In the genomic region with DNA sequence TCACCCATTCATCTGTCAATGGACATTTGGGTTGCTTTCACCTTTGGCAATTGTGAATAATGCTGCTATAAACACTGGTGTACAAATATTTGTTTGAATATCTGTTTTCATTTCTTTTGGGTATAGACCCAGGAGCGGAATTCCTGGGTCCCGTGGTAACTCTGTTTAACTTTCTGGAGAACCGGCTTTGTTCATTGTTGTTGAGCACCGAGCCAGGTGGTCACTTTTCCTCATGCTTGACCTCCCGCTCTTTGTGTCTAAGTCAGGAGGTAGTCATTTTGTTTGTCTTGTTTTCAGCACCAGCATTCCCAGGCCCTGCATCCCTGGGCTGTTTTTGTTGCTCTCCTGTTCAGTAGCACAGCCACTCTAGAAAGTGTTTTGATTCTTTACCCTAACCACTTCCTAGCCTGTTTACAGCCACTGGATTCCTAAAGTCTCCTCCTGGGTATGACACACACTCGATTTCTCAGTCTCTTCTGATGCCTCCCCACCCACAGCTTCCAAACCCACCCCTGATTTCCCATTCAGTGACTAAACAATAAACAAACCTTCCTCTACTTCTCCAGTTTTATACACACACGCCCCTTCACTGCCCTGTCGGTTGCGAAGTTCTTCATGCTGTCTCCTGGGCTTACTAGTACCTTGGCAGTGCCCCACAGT, we compare ENCODE assay signal across 25 cellular contexts. TPM values are rescaled to one million over a fixed set of nuclear protein-coding genes. Genes with fewer than 3 reads are reported as not detected.
DNase-seq lines count a peak whose midpoint lies in the region; ATAC-seq, FAIRE-seq and TF ChIP-seq lines count a peak whose summit lies in the region.
"Had no signal": no experiment of that assay in that cellular context is flagged by ENCODE, and none has a peak within 500 bp of the region (broad histone marks: within the 10 kb centered on the region; RNA-seq: fewer than 3 reads in every experiment).

No MANE protein-coding gene starts in this region.

- no peak overlapping the region for H3K4me2 ChIP-seq in astrocyte (ENCODE audit: low read length)
- no peak overlapping the region for H3K4me2 ChIP-seq in GM23338

- 0 out of 2 replicates have a peak, but pooled peaks cover 6% of the 10 kb centered on the region for H3K9me2 ChIP-seq in GM23338 (ENCODE audit: insufficient read depth)

- ATAC-seq in natural killer cell treated with Interleukin-12 subunit alpha and Interleukin-12 subunit beta and Interleukin-15 and Interleukin-18, amount 100 ng/mL, for 72 hours: no peak
- ATAC-seq in natural killer cell (no peak), GM23338 (no peak), GM18498 (IDR thresholded peaks at IDR 0.05; ENCODE audit: unreplicated experiment) (no peak)
- ATAC-seq: activated T-cell treated with anti-CD3 and anti-CD28 coated beads, Interleukin-2, amount 50 U/mL, for 4 hours; left ventricle myocardium superior had no signal

- no peak overlapping the region for H2AFZ ChIP-seq in astrocyte (ENCODE audit: low read depth, low read length)
- H2AFZ ChIP-seq in GM23338: no peak overlapping the region

- H3K9me3 ChIP-seq in astrocyte (ENCODE audit: insufficient read depth, low read depth, low read length) (no peaks in the 10 kb centered on the region), mucosa of stomach (ENCODE audit: control insufficient read depth, low read length) (no peaks in the 10 kb centered on the region)
- H3K9me3 ChIP-seq: uterus had no signal

- no peak overlapping the region for H3K4me3 Mint-ChIP-seq in natural killer cell treated with Interleukin-12 subunit alpha and Interleukin-12 subunit beta and Interleukin-15 and Interleukin-18, amount 100 ng/mL, for 72 hours
- H3K4me3 Mint-ChIP-seq in natural killer cell (no peak overlapping the region), astrocyte (ENCODE audit: unreplicated experiment) (no peak overlapping the region), GM23338 (no peak overlapping the region)
- H3K4me3 Mint-ChIP-seq: activated naive CD4-positive, alpha-beta T cell treated with anti-CD3 and anti-CD28 coated beads, Interleukin-2, amount 10 ng/mL, durations not matched to agents 7 days and 5 days; activated T-cell treated with anti-CD3 and anti-CD28 coated beads, Interleukin-2, amount 50 U/mL, for 4 hours; immature natural killer cell had no signal

- peak overlapping the region in 1 of 2 donors; percentile 76 for H3K27ac Mint-ChIP-seq in natural killer cell treated with Interleukin-12 subunit alpha and Interleukin-12 subunit beta and Interleukin-15 and Interleukin-18, amount 100 ng/mL, for 72 hours
- H3K27ac Mint-ChIP-seq in natural killer cell: no peak overlapping the region
- H3K27ac Mint-ChIP-seq in astrocyte (ENCODE audit: unreplicated experiment): peak overlapping the region; percentile 30
- no peak overlapping the region for H3K27ac Mint-ChIP-seq in GM23338
- H3K27ac Mint-ChIP-seq: activated naive CD4-positive, alpha-beta T cell treated with anti-CD3 and anti-CD28 coated beads, Interleukin-2, amount 10 ng/mL, durations not matched to agents 7 days and 5 days had no signal

- H3K79me2 ChIP-seq in astrocyte (ENCODE audit: insufficient read depth, low read length): no peaks in the 10 kb centered on the region
- H3K79me2 ChIP-seq in GM23338 (replicated peaks; ENCODE audit: insufficient read depth): no peaks in the 10 kb centered on the region

- FAIRE-seq in astrocyte (lab: Jason Lieb, UNC): no peak
- FAIRE-seq: D721Med had no signal

- no peaks in the 10 kb centered on the region for H3K9me3 Mint-ChIP-seq in natural killer cell treated with Interleukin-12 subunit alpha and Interleukin-12 subunit beta and Interleukin-15 and Interleukin-18, amount 100 ng/mL, for 72 hours
- no peaks in the 10 kb centered on the region for H3K9me3 Mint-ChIP-seq in natural killer cell
- peaks cover 7% of the 10 kb centered on the region for H3K9me3 Mint-ChIP-seq in astrocyte (ENCODE audit: unreplicated experiment)
- H3K9me3 Mint-ChIP-seq in GM23338: no peaks in the 10 kb centered on the region
- H3K9me3 Mint-ChIP-seq: activated naive CD4-positive, alpha-beta T cell treated with anti-CD3 and anti-CD28 coated beads, Interleukin-2, amount 10 ng/mL, durations not matched to agents 7 days and 5 days; immature natural killer cell had no signal

- peaks cover 11 to 13% of the 10 kb centered on the region in 2 donors for H3K27me3 Mint-ChIP-seq in natural killer cell treated with Interleukin-12 subunit alpha and Interleukin-12 subunit beta and Interleukin-15 and Interleukin-18, amount 100 ng/mL, for 72 hours
- peaks cover 6 to 11% of the 10 kb centered on the region in 2 donors for H3K27me3 Mint-ChIP-seq in natural killer cell (ENCODE audit: low read depth in 2 of 2)
- peaks cover 10% of the 10 kb centered on the region for H3K27me3 Mint-ChIP-seq in astrocyte (ENCODE audit: low read depth, unreplicated experiment)
- no peaks in the 10 kb centered on the region for H3K27me3 Mint-ChIP-seq in GM23338 (ENCODE audit: insufficient read depth, low read depth, poor library complexity)

- intact Hi-C loops in natural killer cell (cut with micrococcal nuclease): loop anchor here (5.0 kb wide), 1 partner anchor 35 kb away; no protein-coding TSS in a partner anchor

- peak; percentile 37 for DNase-seq in natural killer cell treated with Interleukin-12 subunit alpha and Interleukin-12 subunit beta and Interleukin-15 and Interleukin-18, amount 100 ng/mL, for 72 hours (ENCODE audit: low spot score)
- DNase-seq in natural killer cell (no peak), astrocyte (ENCODE audit: low read depth) (no peak), GM23338 (ENCODE audit: low spot score) (no peak), NCI-H187 treated with DMSO at 0.1 percent for 48 hours (lab: John Stamatoyannopoulos, UW) (no peak)
- DNase-seq in activated CD8-positive, alpha-beta memory T cell treated with anti-CD3 and anti-CD28 coated beads for 24 hours: no peak
- DNase-seq: ACHN; activated naive CD4-positive, alpha-beta T cell treated with anti-CD3 and anti-CD28 coated beads, Interleukin-2, amount 10 ng/mL, durations not matched to agents 7 days and 5 days; activated T-cell treated with anti-CD3 and anti-CD28 coated beads, Interleukin-2, amount 50 U/mL, for 4 hours; central memory CD4-positive, alpha-beta T cell; immature natural killer cell; IMR-90; left ventricle myocardium superior; NCI-H1105 treated with DMSO at 0.1 percent for 48 hours; NCI-H2171 treated with DMSO at 0.1 percent for 48 hours; NCI-H524 treated with DMSO at 0.1 percent for 48 hours; nucleus accumbens; retina; stimulated activated CD4-positive, alpha-beta T cell treated with anti-CD3 and anti-CD28 coated beads, Interleukin-15, amount 100 ng/mL, for 24 hours; uterus had no signal

- H3K27ac ChIP-seq in astrocyte (ENCODE audit: low read depth, low read length) (no peak overlapping the region), GM23338 (ENCODE audit: low read depth) (no peak overlapping the region)
- H3K27ac ChIP-seq: BLaER1 treated with 17β-estradiol and CSF1 and Interleukin-3, amounts not matched to agents 10 nM and 100 nM; epithelial cell of prostate; uterus had no signal

- H3K4me3 ChIP-seq in astrocyte (ENCODE audit: insufficient read depth, low read depth, low read length) (no peak overlapping the region), mucosa of stomach (ENCODE audit: low read length) (no peak overlapping the region), GM23338 (no peak overlapping the region)
- H3K4me3 ChIP-seq: BLaER1 treated with 17β-estradiol and CSF1 and Interleukin-3, amounts not matched to agents 10 nM and 100 nM; uterus had no signal

- H3K4me1 Mint-ChIP-seq in natural killer cell treated with Interleukin-12 subunit alpha and Interleukin-12 subunit beta and Interleukin-15 and Interleukin-18, amount 100 ng/mL, for 72 hours (ENCODE audit: low read depth in 2 of 2): peaks cover 0 to 9% of the 10 kb centered on the region in 2 donors
- H3K4me1 Mint-ChIP-seq in natural killer cell (peaks cover 0 to 6% of the 10 kb centered on the region in 2 donors), astrocyte (ENCODE audit: low read depth, unreplicated experiment) (peaks cover 8% of the 10 kb centered on the region), GM23338 (peaks cover 15% of the 10 kb centered on the region)
- H3K4me1 Mint-ChIP-seq: immature natural killer cell had no signal

- no peaks in the 10 kb centered on the region for H3F3A ChIP-seq in GM23338 (replicated peaks; ENCODE audit: low read depth)

- H4K20me1 ChIP-seq in astrocyte (ENCODE audit: insufficient read depth, low read length): no peaks in the 10 kb centered on the region
- H4K20me1 ChIP-seq in GM23338 (replicated peaks; ENCODE audit: insufficient read depth): no peaks in the 10 kb centered on the region
- H4K20me1 ChIP-seq: BLaER1 treated with 17β-estradiol and CSF1 and Interleukin-3, amounts not matched to agents 10 nM and 100 nM had no signal

- H3K27me3 ChIP-seq in astrocyte (ENCODE audit: insufficient read depth, low read length) (peaks cover 27% of the 10 kb centered on the region), mucosa of stomach (ENCODE audit: control insufficient read depth, insufficient read depth, low read length) (no peaks in the 10 kb centered on the region), GM23338 (ENCODE audit: insufficient read depth) (no peaks in the 10 kb centered on the region)
- H3K27me3 ChIP-seq: BLaER1 treated with 17β-estradiol and CSF1 and Interleukin-3, amounts not matched to agents 10 nM and 100 nM; uterus had no signal

- H3K9ac ChIP-seq in astrocyte (ENCODE audit: low read length) (no peak overlapping the region), mucosa of stomach (ENCODE audit: low read length) (peak overlapping the region; percentile 1)
- H3K9ac ChIP-seq: BLaER1 treated with 17β-estradiol and CSF1 and Interleukin-3, amounts not matched to agents 10 nM and 100 nM had no signal

- H3K4me1 ChIP-seq in astrocyte (ENCODE audit: insufficient read depth, low read length): no peaks in the 10 kb centered on the region
- H3K4me1 ChIP-seq in mucosa of stomach (ENCODE audit: control insufficient read depth, insufficient read depth, low read length): peaks cover 68% of the 10 kb centered on the region
- H3K4me1 ChIP-seq in GM23338 (ENCODE audit: insufficient read depth): 0 out of 2 replicates have a peak, but pooled peaks cover 6% of the 10 kb centered on the region
- H3K4me1 ChIP-seq: uterus had no signal

- TF ChIP-seq CTCF in natural killer cell (IDR thresholded peaks at IDR 0.05) (no peak), astrocyte (IDR thresholded peaks at IDR 0.05; ENCODE audit: insufficient read depth, low read depth, low read length) (no peak), GM23338 (conservative IDR thresholded peaks at IDR 0.05; ENCODE audit: low read depth in 2 of 2) (no peak)

- no peaks in the 10 kb centered on the region for H3K36me3 ChIP-seq in astrocyte (ENCODE audit: insufficient read depth, low read length)
- no peaks in the 10 kb centered on the region for H3K36me3 ChIP-seq in mucosa of stomach (ENCODE audit: control insufficient read depth, insufficient read depth, low read length)
- H3K36me3 ChIP-seq in GM23338 (ENCODE audit: insufficient read depth): no peaks in the 10 kb centered on the region
- H3K36me3 ChIP-seq: BLaER1 treated with 17β-estradiol and CSF1 and Interleukin-3, amounts not matched to agents 10 nM and 100 nM; uterus had no signal

- no peaks in the 10 kb centered on the region for H3K36me3 Mint-ChIP-seq in natural killer cell treated with Interleukin-12 subunit alpha and Interleukin-12 subunit beta and Interleukin-15 and Interleukin-18, amount 100 ng/mL, for 72 hours
- H3K36me3 Mint-ChIP-seq in natural killer cell (no peaks in the 10 kb centered on the region), astrocyte (ENCODE audit: low read depth, unreplicated experiment) (no peaks in the 10 kb centered on the region), GM23338 (ENCODE audit: low read depth) (no peaks in the 10 kb centered on the region)
- H3K36me3 Mint-ChIP-seq: activated naive CD4-positive, alpha-beta T cell treated with anti-CD3 and anti-CD28 coated beads, Interleukin-2, amount 10 ng/mL, durations not matched to agents 7 days and 5 days; immature natural killer cell had no signal

RNA-seq across cellular contexts. Expression of a gene that starts 37.9 kb away (rescaled TPM):
- 10 to 100 TPM; 14.1 to 20.6 TPM for total RNA-seq in natural killer cell treated with Interleukin-12 subunit alpha and Interleukin-12 subunit beta and Interleukin-15 and Interleukin-18, amount 100 ng/mL, for 72 hours
- total RNA-seq in natural killer cell: 1 to 10 TPM in 1 of 3 donors, under 1 TPM in 1, not detected in 1; 0.93 to 4.2 TPM
- total RNA-seq in astrocyte: 3.6 and 4.6 TPM in 2 replicates
- total RNA-seq in GM23338 (2014; rRNA removed; shearing (Covaris generic)): 15.8 and 31.3 TPM in 2 replicates
- polyA plus RNA-seq in GM23338 (2016; fragmentation: Nextera tagmentation; extraction: Ambion mirVana): 2.8 and 3.1 TPM in 2 replicates
- total RNA-seq: IMR-90 had no signal
- polyA plus RNA-seq: IMR-90 had no signal
